In genomic region chr18:13199169-13199568, GRCh38 we compare ENCODE assay signal across 18 cellular contexts. TPM values are rescaled to one million over a fixed set of nuclear protein-coding genes. Genes with fewer than 3 reads are reported as not detected.
DNase-seq lines count a peak whose midpoint lies in the region; ATAC-seq and TF ChIP-seq lines count a peak whose summit lies in the region.
"Had no signal": no experiment of that assay in that cellular context is flagged by ENCODE, and none has a peak within 500 bp of the region (broad histone marks: within the 10 kb centered on the region; RNA-seq: fewer than 3 reads in every experiment).

No MANE protein-coding gene starts in this region.

- H3K4me3 Mint-ChIP-seq in WTC11 = no peak overlapping the region
- H3K4me3 Mint-ChIP-seq: CD4-positive, alpha-beta memory T cell; HFFc6 had no signal

- 97% methylated on average over 3 of the region's 3 CpGs for WGBS in esophagus muscularis mucosa

- peaks cover 5% of the 10 kb centered on the region for H3K27me3 Mint-ChIP-seq in WTC11 (ENCODE audit: low read depth)

- H3K27ac Mint-ChIP-seq in WTC11 = no peak overlapping the region
- H3K27ac Mint-ChIP-seq: CD4-positive, alpha-beta memory T cell; HFFc6 had no signal

- no peak for DNase-seq in HCT116 (ENCODE audit: low read depth, low spot score)
- DNase-seq in WTC11 (ENCODE audit: low spot score) = no peak
- DNase-seq in esophagus muscularis mucosa (ENCODE audit: extremely low spot score) = peak; percentile 45
- DNase-seq in left ventricle myocardium inferior = no peak
- no peak for DNase-seq in lower lobe of right lung
- DNase-seq: C1 segment of cervical spinal cord; Calu3; CD4-positive, alpha-beta memory T cell; COR-L47; DMS53; DMS79 treated with DMSO at 0.1 percent for 48 hours; GF-D8; H7; HCEC 1CT; HFFc6 had no signal

- TF ChIP-seq CTCF in HCT116 (IDR thresholded peaks at IDR 0.05 in 2 of 3, conservative IDR thresholded peaks at IDR 0.05 in 1 of 3; ENCODE audit: borderline replicate concordance in 1 of 3, insufficient read depth in 1 of 3, low read depth in 2 of 3, low read length in 2 of 3) (no peak), HEK293 (tag by site-specific recombination; IDR thresholded peaks at IDR 0.05) (no peak), WTC11 (IDR thresholded peaks at IDR 0.05) (no peak), esophagus muscularis mucosa (IDR thresholded peaks at IDR 0.05) (no peak), left ventricle myocardium inferior (IDR thresholded peaks at IDR 0.05; ENCODE audit: borderline replicate concordance) (no peak), lower lobe of right lung (IDR thresholded peaks at IDR 0.05) (no peak)

- H3K9me3 ChIP-seq in HCT116 (ENCODE audit: control insufficient read depth in 1 of 2, insufficient read depth in 1 of 2, low read depth in 1 of 2, low read length in 2 of 2) (peaks cover 0 to 12% of the 10 kb centered on the region in 2 experiments; a peak in 2 of 4 replicates), HEK293 (ENCODE audit: control insufficient read depth, insufficient read depth, low read depth, low read length) (no peaks in the 10 kb centered on the region), esophagus muscularis mucosa (peaks cover 0 to 25% (median 19%) of the 10 kb centered on the region in 4 donors), left ventricle myocardium inferior (replicated peaks) (peaks cover 39% of the 10 kb centered on the region), lower lobe of right lung (peaks cover 13% of the 10 kb centered on the region)

- H3K36me3 Mint-ChIP-seq in WTC11 = peaks cover 31% of the 10 kb centered on the region

- H3K4me2 ChIP-seq in HCT116 (ENCODE audit: low read length) = no peak overlapping the region

- H3K4me1 Mint-ChIP-seq in WTC11 = no peaks in the 10 kb centered on the region
- H3K4me1 Mint-ChIP-seq: CD4-positive, alpha-beta memory T cell had no signal

- peaks cover 39% of the 10 kb centered on the region for H3K9me3 Mint-ChIP-seq in WTC11

- RAD21 ChIA-PET in HCT116 (lab: Charles Lee; ENCODE audit: low non-redundant PET in 1 of 2, low total read pairs in 2 of 2, uncharacterized antibody in 2 of 2, unreplicated experiment in 2 of 2) = no interaction called here

- no peaks in the 10 kb centered on the region for H3K9me2 ChIP-seq in HCT116 (ENCODE audit: insufficient read depth)

- no peaks in the 10 kb centered on the region for H3K79me2 ChIP-seq in HCT116 (ENCODE audit: insufficient read depth, low read length)

- POLR2A ChIA-PET in HCT116 (lab: Charles Lee) = no interaction called here
- POLR2A ChIA-PET in HEK293 (lab: Yijun Ruan, JAX) = no interaction called here
- POLR2A ChIA-PET in WTC11 (lab: Charles Lee) = no interaction called here

- no peaks in the 10 kb centered on the region for H3K27me3 ChIP-seq in HCT116 (ENCODE audit: insufficient read depth, low read length)
- H3K27me3 ChIP-seq in esophagus muscularis mucosa = no peaks in the 10 kb centered on the region
- no peaks in the 10 kb centered on the region for H3K27me3 ChIP-seq in left ventricle myocardium inferior (ENCODE audit: low read depth)
- H3K27me3 ChIP-seq in lower lobe of right lung (ENCODE audit: low read depth) = no peaks in the 10 kb centered on the region

- H4K20me1 ChIP-seq in HCT116 (ENCODE audit: insufficient read depth) = no peaks in the 10 kb centered on the region

- CTCF ChIA-PET in HCT116 (lab: Charles Lee) = no interaction called here
- CTCF ChIA-PET in HEK293 (lab: Yijun Ruan, JAX) = interaction anchor here (0.7 to 1.3 kb wide), 3 partner anchors 17 to 39 kb away, joined by 4 to 11 read pairs (median 9); no protein-coding TSS in a partner anchor
- CTCF ChIA-PET in WTC11 (lab: Charles Lee) = interaction anchor here (2.4 kb wide), 1 partner anchor 17 kb away, joined by 5 read pairs; no protein-coding TSS in a partner anchor

- no peak overlapping the region for H3K9ac ChIP-seq in HCT116 (ENCODE audit: low read length)

- ATAC-seq in HCT116 (no peak), WTC11 (no peak), lower lobe of right lung (no peak)

- intact Hi-C loops in HCT116 (cut with micrococcal nuclease) = no loop called here
- intact Hi-C loops in esophagus muscularis mucosa (cut with DNase I) = no loop called here
- intact Hi-C loops in left ventricle myocardium inferior (cut with micrococcal nuclease) = no loop called here
- intact Hi-C loops in lower lobe of right lung (cut with DNase I) = no loop called here

- no peak for TF ChIP-seq RAD21 in HCT116 (IDR thresholded peaks at IDR 0.05; ENCODE audit: low read depth)

- BruUV-seq in HCT116 (replicated peaks; lab: Mats Ljungman, UMichigan) = no TSS peak

- no peak overlapping the region for H3K4me3 ChIP-seq in HCT116 (replicated peaks in 1 of 2; ENCODE audit: low read depth in 1 of 2, low read length in 2 of 2)
- no peak overlapping the region for H3K4me3 ChIP-seq in HEK293 (ENCODE audit: low read depth, low read length)
- H3K4me3 ChIP-seq in esophagus muscularis mucosa = no peak overlapping the region
- H3K4me3 ChIP-seq in left ventricle myocardium inferior = no peak overlapping the region
- H3K4me3 ChIP-seq in lower lobe of right lung = no peak overlapping the region

- no peaks in the 10 kb centered on the region for H3K36me3 ChIP-seq in HCT116 (ENCODE audit: control insufficient read depth in 1 of 2, insufficient read depth in 2 of 2, low read length in 2 of 2)
- no peaks in the 10 kb centered on the region for H3K36me3 ChIP-seq in HEK293 (ENCODE audit: control insufficient read depth in 2 of 2, insufficient read depth in 1 of 2, low read length in 2 of 2)
- H3K36me3 ChIP-seq in esophagus muscularis mucosa = no peaks in the 10 kb centered on the region
- no peaks in the 10 kb centered on the region for H3K36me3 ChIP-seq in left ventricle myocardium inferior
- H3K36me3 ChIP-seq in lower lobe of right lung = no peaks in the 10 kb centered on the region

- no peak overlapping the region for H2AFZ ChIP-seq in HCT116 (ENCODE audit: low read depth, low read length, poor library complexity, severe bottlenecking)

- TF ChIP-seq POLR2A in HCT116 (IDR thresholded peaks at IDR 0.05; ENCODE audit: borderline replicate concordance, extremely low read depth, insufficient read depth, insufficient read length) (no peak), esophagus muscularis mucosa (IDR thresholded peaks at IDR 0.05; ENCODE audit: low read depth) (no peak)

- no peak for TF ChIP-seq EP300 in esophagus muscularis mucosa (IDR thresholded peaks at IDR 0.05)

- H3K27ac ChIP-seq in HCT116 (ENCODE audit: low read depth, low read length) = no peak overlapping the region
- no peak overlapping the region for H3K27ac ChIP-seq in HEK293 (ENCODE audit: extremely low read depth, low read depth, low read length)
- no peak overlapping the region for H3K27ac ChIP-seq in esophagus muscularis mucosa (replicated peaks in 1 of 4)
- no peak overlapping the region for H3K27ac ChIP-seq in left ventricle myocardium inferior (replicated peaks)
- no peak overlapping the region for H3K27ac ChIP-seq in lower lobe of right lung

- H3K4me1 ChIP-seq in HCT116 (ENCODE audit: control insufficient read depth in 1 of 2, insufficient read depth in 2 of 2, low read length in 2 of 2) (no peaks in the 10 kb centered on the region), HEK293 (ENCODE audit: control insufficient read depth, insufficient read depth, low read length) (no peaks in the 10 kb centered on the region), esophagus muscularis mucosa (no peaks in the 10 kb centered on the region), left ventricle myocardium inferior (no peaks in the 10 kb centered on the region), lower lobe of right lung (no peaks in the 10 kb centered on the region)

TF ChIP-seq in HCT116, 20 proteins besides CTCF, POLR2A, EP300 and RAD21:
- 0 out of 2 replicates have a peak, but pooled peaks have one; percentile 43 for TF ChIP-seq CBX3 (IDR thresholded peaks at IDR 0.05; ENCODE audit: low read depth)
- TF ChIP-seq CEBPB (IDR thresholded peaks at IDR 0.05; ENCODE audit: low read depth) = no peak

TF ChIP-seq in HEK293, 187 proteins besides CTCF, POLR2A, EP300 and RAD21 (continues in another document):
- TF ChIP-seq SETDB1 (IDR thresholded peaks at IDR 0.05; ENCODE audit: insufficient read length, low read length) = peak; percentile 40

TF ChIP-seq in WTC11, 78 proteins besides CTCF, POLR2A, EP300 and RAD21:
- peak; percentile 95 for TF ChIP-seq ZNF317 (CRISPR knock-in tag; IDR thresholded peaks at IDR 0.05; ENCODE audit: borderline replicate concordance, low read depth)
- no peak for TF ChIP-seq SMAD4 (CRISPR knock-in tag; IDR thresholded peaks at IDR 0.05)
- no peak for TF ChIP-seq NFE2L1 (CRISPR knock-in tag; IDR thresholded peaks at IDR 0.05)
- no peak for TF ChIP-seq NR2C2 (CRISPR knock-in tag; IDR thresholded peaks at IDR 0.05)

RNA-seq across cellular contexts. Expression of gene LDLRAD4, which starts 19.4 kb away (rescaled TPM):
- total RNA-seq in HCT116 (2021; ENCODE audit: unreplicated experiment) (1.2 TPM), WTC11 (2021) (2.9 to 6.2 TPM (median 3.0 TPM) in 3 replicates), esophagus muscularis mucosa (10 to 100 TPM; 20.4 to 40.4 (median 35.3) TPM), left ventricle myocardium inferior (43.3 TPM), lower lobe of right lung (24.6 TPM)
- polyA plus RNA-seq in HCT116 (2012) = 0.04 and 0.22 TPM in 2 replicates
- total RNA-seq: G401, HFFc6 had no signal
- polyA plus RNA-seq: BJ had no signal
